Comparison of ENCODE assay signal across 1 cellular context in genomic region chr9:33076360-33077004, GRCh38.
A peak's percentile ranks its signal among the peaks of the same experiment; 100 is the strongest.
TF ChIP-seq lines count a peak whose summit lies in the region.

Gene SMU1, minus strand, starts transcription at chr9:33076674. Its CDS starts 66 bp downstream, at chr9:33076608.

TF ChIP-seq in K562, 482 proteins besides CTCF, POLR2A, EP300 and RAD21 (continued from another document and continues in another):
- TF ChIP-seq MGA (IDR thresholded peaks at IDR 0.05) (no peak), CBX8 (IDR thresholded peaks at IDR 0.05; ENCODE audit: borderline replicate concordance, extremely low read depth, low read depth, low read length, poor library complexity, severe bottlenecking) (no peak), ZNF75A (CRISPR knock-in tag; IDR thresholded peaks at IDR 0.05) (no peak), ARNT (IDR thresholded peaks at IDR 0.05) (no peak), SRSF3 (IDR thresholded peaks at IDR 0.05; ENCODE audit: insufficient read depth, low read length) (no peak), NCOA1 (IDR thresholded peaks at IDR 0.05; ENCODE audit: low read depth) (no peak), ZNF3 (CRISPR knock-in tag; IDR thresholded peaks at IDR 0.05) (no peak), ZNF12 (CRISPR knock-in tag; IDR thresholded peaks at IDR 0.05) (no peak), ATF3 (IDR thresholded peaks at IDR 0.05) (no peak), ATF3 (CRISPR knock-in tag; conservative IDR thresholded peaks at IDR 0.05) (no peak), ARHGAP35 (IDR thresholded peaks at IDR 0.05; ENCODE audit: partially characterized antibody) (no peak), ZBTB33 (CRISPR knock-in tag; IDR thresholded peaks at IDR 0.05) (no peak), ZNF316 (IDR thresholded peaks at IDR 0.05) (no peak), PML (IDR thresholded peaks at IDR 0.05; ENCODE audit: low read length) (peak; percentile 56; the same call in 1 of the 2 replicates), CHCHD3 (CRISPR knock-in tag; IDR thresholded peaks at IDR 0.05) (no peak), ZHX1 (conservative IDR thresholded peaks at IDR 0.05; ENCODE audit: low read length) (no peak), ZNF561 (CRISPR knock-in tag; conservative IDR thresholded peaks at IDR 0.05) (no peak), DEAF1 (CRISPR knock-in tag; IDR thresholded peaks at IDR 0.05) (no peak), MCM5 (IDR thresholded peaks at IDR 0.05; ENCODE audit: low read depth) (no peak), MEF2A (IDR thresholded peaks at IDR 0.05; ENCODE audit: control insufficient read depth, low read depth, low read length) (no peak), HINFP (tag; conservative IDR thresholded peaks at IDR 0.05; ENCODE audit: low read depth) (no peak), ZC3H8 (IDR thresholded peaks at IDR 0.05) (no peak), HMBOX1 (IDR thresholded peaks at IDR 0.05) (no peak), HIVEP1 (CRISPR knock-in tag; IDR thresholded peaks at IDR 0.05) (no peak), HNRNPH1 (optimal IDR thresholded peaks at IDR 0.05; ENCODE audit: low read depth, low read length) (no peak), U2AF1 (optimal IDR thresholded peaks at IDR 0.05; ENCODE audit: low read depth, low read length) (no peak), SIRT6 (IDR thresholded peaks at IDR 0.05; ENCODE audit: low read depth, low read length) (no peak), MBD2 (IDR thresholded peaks at IDR 0.05; ENCODE audit: borderline replicate concordance, low read depth) (0 out of 2 replicates have a peak, but pooled peaks have one; percentile 15), PHF20 (IDR thresholded peaks at IDR 0.05; ENCODE audit: partially characterized antibody) (peak; percentile 100), ZBTB5 (IDR thresholded peaks at IDR 0.05) (no peak), MITF (IDR thresholded peaks at IDR 0.05) (0 out of 2 replicates have a peak, but pooled peaks have one; percentile 5)
